In the genomic region with DNA sequence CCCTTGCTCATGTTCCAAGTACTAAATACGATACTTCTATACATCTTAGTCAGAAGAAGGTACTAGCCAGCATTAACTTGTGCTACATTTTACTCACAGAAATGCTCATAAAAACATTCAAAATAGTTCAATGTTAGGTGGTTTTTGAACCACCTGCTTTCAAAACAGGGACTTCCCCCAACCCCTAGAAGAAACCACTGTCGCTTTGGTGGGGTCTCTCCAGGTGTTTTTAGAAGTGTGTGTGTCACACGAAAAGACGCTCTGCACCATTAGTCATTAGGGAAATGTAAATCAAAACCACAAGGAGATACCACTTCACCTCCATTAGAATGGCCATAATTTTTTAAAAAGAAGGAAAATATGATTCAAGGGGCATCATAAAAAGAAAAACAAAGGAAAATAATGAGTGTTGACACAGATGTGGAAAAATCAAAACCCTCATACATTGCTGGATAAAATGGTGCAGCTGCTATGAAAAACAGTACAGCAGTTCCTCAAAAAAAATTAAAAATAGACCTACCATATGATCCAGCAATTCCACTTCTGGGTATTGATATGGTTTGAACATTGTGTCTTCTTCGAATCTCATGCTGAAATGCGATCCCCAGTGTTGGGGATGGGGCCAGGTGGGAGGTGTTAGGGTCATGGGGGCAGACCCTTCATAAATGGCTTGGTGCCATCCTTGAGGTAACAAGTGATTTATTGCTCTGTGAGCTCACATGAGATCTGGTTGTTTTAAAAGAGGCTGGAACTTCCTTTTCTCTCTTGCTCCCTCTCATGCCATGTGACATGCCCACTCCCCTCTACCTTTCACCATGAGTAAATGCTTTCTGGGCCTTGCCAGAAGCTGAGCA, we compare ENCODE assay signal across 8 cellular contexts.
DNase-seq lines count a peak whose midpoint lies in the region; FAIRE-seq and TF ChIP-seq lines count a peak whose summit lies in the region.

No MANE protein-coding gene starts in this region.

- peak; percentile 65 for FAIRE-seq in GM12892 (lab: Jason Lieb, UNC)

- no peak for TF ChIP-seq POLR2A in GM12892 (IDR thresholded peaks at IDR 0.05; ENCODE audit: low read depth, low read length)

- DNase-seq in GM12892 (ENCODE audit: insufficient read length), result peak; percentile 26
- peak; percentile 54 for DNase-seq in HCEC 1CT
- peak; percentile 37 for DNase-seq in NCI-H1092 (lab: John Stamatoyannopoulos, UW)
- peak; percentile 3 for DNase-seq in activated T-cell treated with anti-CD3 and anti-CD28 coated beads for 1 hour (ENCODE audit: low read depth)
- DNase-seq in stimulated activated CD4-positive, alpha-beta T cell treated with anti-CD3 and anti-CD28 coated beads, Interleukin-12 subunit alpha, Interleukin-12 subunit beta, amount 100 ng/mL, for 4 hours, result peak; percentile 33
- DNase-seq in DMS53 (lab: John Stamatoyannopoulos, UW), result no peak
- DNase-seq in HT-29 (ENCODE audit: low spot score), result no peak
- no peak for DNase-seq in cerebellar cortex (ENCODE audit: low spot score)

Comparison
In these comparisons a context has a peak if more than half of its experiments do, and no peak if none do; other contexts are left out.
1. DNase-seq: peak in GM12892 (single experiment), HCEC 1CT (single experiment), NCI-H1092 (single experiment), activated T-cell treated with anti-CD3 and anti-CD28 coated beads for 1 hour (single experiment) and stimulated activated CD4-positive, alpha-beta T cell treated with anti-CD3 and anti-CD28 coated beads, Interleukin-12 subunit alpha, Interleukin-12 subunit beta, amount 100 ng/mL, for 4 hours (single experiment); none in DMS53 (single experiment), HT-29 (single experiment) and cerebellar cortex (single experiment).